19 cellular contexts compared by ENCODE assay signal in the genomic region with DNA sequence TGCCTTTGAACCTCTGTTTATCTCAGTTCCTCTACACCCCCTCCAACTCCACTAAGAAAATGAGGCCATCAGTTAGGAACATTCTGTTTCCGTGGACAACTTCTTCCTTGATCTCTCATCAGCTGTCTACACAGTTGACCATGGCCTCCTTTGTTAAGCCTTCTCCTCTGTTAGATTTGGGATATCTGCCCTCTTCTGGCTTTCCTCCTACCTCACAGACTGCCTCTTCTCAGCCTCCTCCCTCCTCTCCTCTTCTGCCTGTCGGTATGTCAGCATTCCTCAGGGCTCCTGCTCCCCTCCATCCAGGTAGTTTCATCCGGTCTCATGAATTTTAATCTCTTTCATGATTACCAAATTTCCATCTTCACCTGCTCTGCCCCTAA.
DNase-seq lines count a peak whose midpoint lies in the region; ATAC-seq and TF ChIP-seq lines count a peak whose summit lies in the region.
"Had no signal": no experiment of that assay in that cellular context is flagged by ENCODE, and none has a peak within 500 bp of the region (broad histone marks: within the 10 kb centered on the region; RNA-seq: fewer than 3 reads in every experiment).

No MANE protein-coding gene starts in this region.

- TF ChIP-seq CTCF in WTC11 (IDR thresholded peaks at IDR 0.05) (no peak), Caco-2 (IDR thresholded peaks at IDR 0.05; ENCODE audit: insufficient read depth in 1 of 2, low read depth in 1 of 2, low read length in 1 of 2, severe bottlenecking in 1 of 2, unreplicated experiment in 1 of 2) (no peak)

- no peak overlapping the region for H3K4me3 ChIP-seq in CD4-positive, CD25-positive, alpha-beta regulatory T cell (ENCODE audit: low read depth, low read length)
- no peak overlapping the region for H3K4me3 ChIP-seq in Caco-2 (ENCODE audit: low read depth, low read length)
- H3K4me3 ChIP-seq: GM23248, SJCRH30 had no signal

- peaks cover 0 to 19% (median 4%) of the 10 kb centered on the region in 7 donors for H3K9me3 Mint-ChIP-seq in CD4-positive, CD25-positive, alpha-beta regulatory T cell
- peaks cover 5% of the 10 kb centered on the region; the same call in 1 of the 2 replicates for H3K9me3 Mint-ChIP-seq in WTC11
- H3K9me3 Mint-ChIP-seq in Caco-2 (ENCODE audit: unreplicated experiment), result peaks cover 13% of the 10 kb centered on the region

- H3K4me1 Mint-ChIP-seq in CD4-positive, CD25-positive, alpha-beta regulatory T cell, result peaks cover 43 to 78% (median 54%) of the 10 kb centered on the region in 4 donors
- H3K4me1 Mint-ChIP-seq in WTC11 (peaks cover 2% of the 10 kb centered on the region), Caco-2 (ENCODE audit: low read depth, unreplicated experiment) (no peaks in the 10 kb centered on the region)

- intact Hi-C loops in Caco-2 (cut with micrococcal nuclease; ENCODE audit: unreplicated experiment), result no loop called here

- no peaks in the 10 kb centered on the region for H3K36me3 ChIP-seq in CD4-positive, CD25-positive, alpha-beta regulatory T cell (ENCODE audit: control insufficient read depth, insufficient read depth, low read length)
- H3K36me3 ChIP-seq in Caco-2 (ENCODE audit: control insufficient read depth, insufficient read depth, low read length), result no peaks in the 10 kb centered on the region
- H3K36me3 ChIP-seq: SJCRH30 had no signal

- peaks cover 14% of the 10 kb centered on the region for H3K36me3 Mint-ChIP-seq in CD4-positive, CD25-positive, alpha-beta regulatory T cell
- H3K36me3 Mint-ChIP-seq in WTC11 (no peaks in the 10 kb centered on the region), Caco-2 (ENCODE audit: insufficient read depth, unreplicated experiment) (no peaks in the 10 kb centered on the region)

- H3K27ac ChIP-seq in CD4-positive, CD25-positive, alpha-beta regulatory T cell (ENCODE audit: insufficient read depth, low read length, poor library complexity, severe bottlenecking), result no peak overlapping the region
- H3K27ac ChIP-seq: GM23248, KMS-11, RWPE1, SJCRH30 had no signal

- H3K27ac Mint-ChIP-seq in CD4-positive, CD25-positive, alpha-beta regulatory T cell, result peak overlapping the region; percentile 66 to 90 (median 88)
- H3K27ac Mint-ChIP-seq in WTC11, result no peak overlapping the region
- no peak overlapping the region for H3K27ac Mint-ChIP-seq in Caco-2 (ENCODE audit: unreplicated experiment)

- no peak for ATAC-seq in CD4-positive, CD25-positive, alpha-beta regulatory T cell (ENCODE audit: low read depth in 2 of 2)
- 0 out of 2 replicates have a peak, but pooled peaks have one; percentile 34 for ATAC-seq in WTC11
- ATAC-seq: HepG2, PC-3 had no signal

- CTCF ChIA-PET in WTC11 (lab: Charles Lee) (no interaction called here), Caco-2 (lab: Charles Lee) (no interaction called here)

- H3K4me1 ChIP-seq in CD4-positive, CD25-positive, alpha-beta regulatory T cell (ENCODE audit: control insufficient read depth, insufficient read depth, low read length, poor library complexity, severe bottlenecking), result peaks cover 31% of the 10 kb centered on the region
- H3K4me1 ChIP-seq in Caco-2, result no peaks in the 10 kb centered on the region
- H3K4me1 ChIP-seq: SJCRH30 had no signal

- POLR2A ChIA-PET in WTC11 (lab: Charles Lee), result no interaction called here
- POLR2A ChIA-PET in Caco-2 (lab: Charles Lee), result no interaction called here

- no peaks in the 10 kb centered on the region for H3K27me3 Mint-ChIP-seq in CD4-positive, CD25-positive, alpha-beta regulatory T cell
- no peaks in the 10 kb centered on the region for H3K27me3 Mint-ChIP-seq in WTC11 (ENCODE audit: low read depth)
- H3K27me3 Mint-ChIP-seq in Caco-2 (ENCODE audit: insufficient read depth, unreplicated experiment), result no peaks in the 10 kb centered on the region

- H3K27me3 ChIP-seq in CD4-positive, CD25-positive, alpha-beta regulatory T cell (ENCODE audit: control insufficient read depth, insufficient read depth, low read length), result no peaks in the 10 kb centered on the region
- no peaks in the 10 kb centered on the region; the same call in 1 of the 2 replicates for H3K27me3 ChIP-seq in Caco-2 (replicated peaks; ENCODE audit: control insufficient read depth, insufficient read depth, low read length)
- H3K27me3 ChIP-seq: SJCRH30 had no signal

- peak overlapping the region in 2 of 4 donors; percentile 17 to 51 for H3K4me3 Mint-ChIP-seq in CD4-positive, CD25-positive, alpha-beta regulatory T cell
- H3K4me3 Mint-ChIP-seq in WTC11 (no peak overlapping the region), Caco-2 (ENCODE audit: unreplicated experiment) (no peak overlapping the region)

- no peak for DNase-seq in CD4-positive, CD25-positive, alpha-beta regulatory T cell
- DNase-seq in HT1080 (ENCODE audit: low read depth) (peak; percentile 13), WTC11 (ENCODE audit: low spot score) (no peak), islet precursor cell (peak; percentile 21), Caco-2 (no peak), DMS79 (lab: John Stamatoyannopoulos, UW) (no peak), NCI-H2107 treated with DMSO at 0.1 percent for 48 hours (lab: John Stamatoyannopoulos, UW; ENCODE audit: unreplicated experiment) (no peak), SHP77 (lab: John Stamatoyannopoulos, UW) (no peak)
- DNase-seq: C1 segment of cervical spinal cord, COR-L47, GM23248, MM.1S, NCI-H1092 treated with DMSO at 0.1 percent for 48 hours, NCI-H1694, PC-3 had no signal

- no peaks in the 10 kb centered on the region for H3K9me3 ChIP-seq in CD4-positive, CD25-positive, alpha-beta regulatory T cell (ENCODE audit: control insufficient read depth in 2 of 2, low read length in 2 of 2)
- no peaks in the 10 kb centered on the region for H3K9me3 ChIP-seq in Caco-2
- H3K9me3 ChIP-seq: SJCRH30 had no signal

- BruUV-seq in Caco-2 (replicated peaks; lab: Mats Ljungman, UMichigan), result no TSS peak

TF ChIP-seq in WTC11, 78 proteins besides CTCF, POLR2A, EP300 and RAD21:
- TF ChIP-seq ZNF416 (CRISPR knock-in tag; IDR thresholded peaks at IDR 0.05), result no peak

Comparison
In these comparisons a context has a peak if more than half of its experiments do, and no peak if none do; other contexts are left out.
1. DNase-seq: peak in HT1080 (single experiment) and islet precursor cell (single experiment); none in CD4-positive, CD25-positive, alpha-beta regulatory T cell (0 of 3), WTC11 (single experiment), Caco-2 (0 of 2), DMS79 (single experiment), NCI-H2107 treated with DMSO at 0.1 percent for 48 hours (single experiment) and SHP77 (0 of 2).
2. H3K27ac Mint-ChIP-seq: peak in CD4-positive, CD25-positive, alpha-beta regulatory T cell (3 of 3); none in WTC11 (single experiment) and Caco-2 (single experiment).